11 cellular contexts compared by ENCODE assay signal in the genomic region with DNA sequence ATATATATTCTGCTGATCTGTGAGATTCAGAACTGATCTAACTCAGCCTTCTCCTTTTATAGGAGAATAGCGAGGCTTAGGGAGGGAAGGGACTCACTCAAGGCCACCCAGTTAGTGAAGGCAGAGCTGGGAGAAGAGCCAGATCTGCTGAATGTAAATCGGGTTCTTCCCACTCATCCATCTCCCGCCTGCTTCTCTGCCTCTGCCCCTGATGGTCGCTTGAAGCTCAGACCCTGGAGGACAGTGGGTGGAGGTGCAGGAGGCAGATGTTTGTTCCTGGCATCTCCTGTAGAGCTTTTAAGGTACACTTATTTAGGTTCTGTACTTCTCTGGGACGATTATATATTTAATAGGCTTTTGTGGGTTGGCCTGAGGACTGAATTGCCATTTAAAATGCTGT. TPM values are rescaled to one million over a fixed set of nuclear protein-coding genes. Genes with fewer than 3 reads are reported as not detected.
DNase-seq lines count a peak whose midpoint lies in the region; ATAC-seq and TF ChIP-seq lines count a peak whose summit lies in the region.
"Had no signal": no experiment of that assay in that cellular context is flagged by ENCODE, and none has a peak within 500 bp of the region (broad histone marks: within the 10 kb centered on the region; RNA-seq: fewer than 3 reads in every experiment).

No MANE protein-coding gene starts in this region.

- H4K20me1 ChIP-seq in neural progenitor cell (ENCODE audit: low read depth), result peaks cover 16% of the 10 kb centered on the region

- peak overlapping the region; percentile 44 for H3K4me3 Mint-ChIP-seq in chondrocyte (ENCODE audit: unreplicated experiment)
- H3K4me3 Mint-ChIP-seq in neural progenitor cell, result no peak overlapping the region

- DNase-seq in Daoy (ENCODE audit: low read depth), result peak; percentile 59
- peak; percentile 20 for DNase-seq in NAMALWA (ENCODE audit: low spot score)
- no peak for DNase-seq in chondrocyte (ENCODE audit: low spot score)
- peak; percentile 38 for DNase-seq in neural progenitor cell (ENCODE audit: low spot score)
- no peak for DNase-seq in activated naive CD4-positive, alpha-beta T cell treated with anti-CD3 and anti-CD28 coated beads, Interleukin-2, amount 50 U/mL, for 72 hours (ENCODE audit: low spot score in 2 of 2)
- no peak for DNase-seq in GM13977 (ENCODE audit: low spot score)
- no peak for DNase-seq in glomerular visceral epithelial cell (ENCODE audit: extremely low spot score)
- DNase-seq: activated CD4-positive, alpha-beta T cell treated with anti-CD3 and anti-CD28 coated beads for 4 hours; foreskin keratinocyte; midbrain had no signal

- H3K4me3 ChIP-seq in neural progenitor cell, result no peak overlapping the region

- H3F3A ChIP-seq in neural progenitor cell (ENCODE audit: low read depth), result peaks cover 9% of the 10 kb centered on the region

- H3K36me3 ChIP-seq in neural progenitor cell, result no peaks in the 10 kb centered on the region

- H3K9ac ChIP-seq in neural progenitor cell, result no peak overlapping the region

- peaks cover 13% of the 10 kb centered on the region for H3K79me2 ChIP-seq in neural progenitor cell (ENCODE audit: low read depth)

- no peak for ATAC-seq in activated naive CD4-positive, alpha-beta T cell treated with anti-CD3 and anti-CD28 coated beads, Interleukin-2, amount 50 U/mL, for 72 hours
- no peak for ATAC-seq in HG03045 (IDR thresholded peaks at IDR 0.05; ENCODE audit: unreplicated experiment)
- ATAC-seq: foreskin keratinocyte had no signal

- H3K4me1 Mint-ChIP-seq in chondrocyte (ENCODE audit: low read depth) (peaks cover 82% of the 10 kb centered on the region), neural progenitor cell (peaks cover 45% of the 10 kb centered on the region)

- in situ Hi-C loops in GM13977 (cut with MboI; ENCODE audit: low pct_unique_long_range_greater_than_20kb, low sequenced_read_pairs, unreplicated experiment), result no loop called here

- no peak overlapping the region for H3K4me2 ChIP-seq in neural progenitor cell

- H3K27me3 ChIP-seq in neural progenitor cell, result peaks cover 29% of the 10 kb centered on the region
- H3K27me3 ChIP-seq: foreskin keratinocyte had no signal

- H3K36me3 Mint-ChIP-seq in chondrocyte (ENCODE audit: low read depth), result peaks cover 1% of the 10 kb centered on the region
- H3K36me3 Mint-ChIP-seq in neural progenitor cell, result no peaks in the 10 kb centered on the region
- H3K36me3 Mint-ChIP-seq in activated naive CD4-positive, alpha-beta T cell treated with anti-CD3 and anti-CD28 coated beads, Interleukin-2, amount 50 U/mL, for 72 hours, result peaks cover 0 to 14% of the 10 kb centered on the region in 2 donors

- no peak overlapping the region for H2AFZ ChIP-seq in neural progenitor cell (replicated peaks)

- no peak overlapping the region for H3K27ac ChIP-seq in neural progenitor cell
- H3K27ac ChIP-seq: foreskin keratinocyte had no signal

- H3K27me3 Mint-ChIP-seq in chondrocyte (ENCODE audit: low read depth) (no peaks in the 10 kb centered on the region), neural progenitor cell (ENCODE audit: insufficient read depth, low read depth) (no peaks in the 10 kb centered on the region)

- no peaks in the 10 kb centered on the region for H3K9me3 ChIP-seq in neural progenitor cell (ENCODE audit: low read depth)

- TF ChIP-seq CTCF in chondrocyte (IDR thresholded peaks at IDR 0.05), result peak; percentile 35
- TF ChIP-seq CTCF in neural progenitor cell (IDR thresholded peaks at IDR 0.05), result peak; percentile 41
- no peak for TF ChIP-seq CTCF in GM13977 (IDR thresholded peaks at IDR 0.05; ENCODE audit: extremely low read depth, insufficient read depth, missing control alignments)

- H3K9me3 Mint-ChIP-seq in chondrocyte (ENCODE audit: low read depth), result no peaks in the 10 kb centered on the region
- H3K9me3 Mint-ChIP-seq in neural progenitor cell, result no peaks in the 10 kb centered on the region
- H3K9me3 Mint-ChIP-seq in activated naive CD4-positive, alpha-beta T cell treated with anti-CD3 and anti-CD28 coated beads, Interleukin-2, amount 50 U/mL, for 72 hours, result no peaks in the 10 kb centered on the region

- H3K27ac Mint-ChIP-seq in chondrocyte (ENCODE audit: unreplicated experiment) (peak overlapping the region; percentile 73), neural progenitor cell (no peak overlapping the region)
- H3K27ac Mint-ChIP-seq in activated naive CD4-positive, alpha-beta T cell treated with anti-CD3 and anti-CD28 coated beads, Interleukin-2, amount 50 U/mL, for 72 hours, result no peak overlapping the region

- H3K4me1 ChIP-seq in neural progenitor cell, result peaks cover 21% of the 10 kb centered on the region

RNA-seq across cellular contexts. Expression of gene PDIA5, which starts 4.3 kb away (rescaled TPM):
- total RNA-seq in Daoy (2014; rRNA removed; shearing (Covaris generic)), result 17.6 and 21.6 TPM in 2 replicates
- total RNA-seq in chondrocyte, result 82.7 to 129 TPM (median 128 TPM) in 3 replicates
- 5.4 and 15.8 TPM in 2 replicates for total RNA-seq in neural progenitor cell (ENCODE audit: low replicate concordance)
- total RNA-seq in activated naive CD4-positive, alpha-beta T cell treated with anti-CD3 and anti-CD28 coated beads, Interleukin-2, amount 50 U/mL, for 72 hours, result 10 to 100 TPM in 1 of 2 donors, 1 to 10 TPM in 1; 5.5 to 20.0 TPM

RNA-seq across cellular contexts. Expression of gene SEMA5B, which starts 43.6 kb away (rescaled TPM):
- total RNA-seq in Daoy (2014; rRNA removed; shearing (Covaris generic)), result not detected in 2 replicates
- total RNA-seq in chondrocyte (3.1 to 68.8 TPM (median 68.4 TPM) in 3 replicates), neural progenitor cell (ENCODE audit: low replicate concordance) (10.1 and 25.6 TPM in 2 replicates)
- total RNA-seq in activated naive CD4-positive, alpha-beta T cell treated with anti-CD3 and anti-CD28 coated beads, Interleukin-2, amount 50 U/mL, for 72 hours, result not detected
- total RNA-seq: foreskin keratinocyte had no signal

Comparison
In these comparisons a context has a peak if more than half of its experiments do, and no peak if none do; other contexts are left out.
1. DNase-seq: peak in Daoy (single experiment), NAMALWA (single experiment) and neural progenitor cell (single experiment); none in chondrocyte (single experiment), activated naive CD4-positive, alpha-beta T cell treated with anti-CD3 and anti-CD28 coated beads, Interleukin-2, amount 50 U/mL, for 72 hours (0 of 2), GM13977 (single experiment) and glomerular visceral epithelial cell (single experiment).